8 cellular contexts compared by ENCODE assay signal in the genomic region with DNA sequence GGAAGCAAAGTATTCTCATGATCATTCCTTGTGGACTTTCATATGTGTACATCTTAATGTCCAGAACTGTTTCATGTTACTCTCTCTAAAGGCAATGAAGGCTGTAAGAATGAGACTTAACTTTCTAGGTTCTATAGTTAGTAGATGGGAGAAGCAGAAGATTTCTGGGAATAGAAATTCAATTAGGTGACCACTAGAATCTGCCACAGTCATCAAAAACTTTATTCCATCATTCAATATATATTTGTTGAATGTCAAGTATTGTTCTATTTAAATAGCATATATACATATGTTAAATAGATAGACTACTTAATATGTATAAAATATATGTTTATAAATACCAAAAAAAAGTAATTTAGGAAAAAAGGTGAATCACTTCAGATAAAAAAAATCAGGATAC.
"Had no signal": no experiment of that assay in that cellular context is flagged by ENCODE, and none has a peak within 500 bp of the region (broad histone marks: within the 10 kb centered on the region; RNA-seq: fewer than 3 reads in every experiment).

No MANE protein-coding gene starts in this region.

- H3K4me3 ChIP-seq: GM23338, K562 had no signal

- H3K4me2 ChIP-seq: GM23338 had no signal

- H3K27ac Mint-ChIP-seq: GM23338, H9 had no signal

- H2AFZ ChIP-seq: GM23338 had no signal

- DNase-seq: H9, HCEC 1CT, KG1 had no signal

- ATAC-seq: GM23338, K562 had no signal

- H3K4me3 Mint-ChIP-seq: GM23338, H9 had no signal

- FAIRE-seq: H1, H54, HTR-8/SVneo, K562 had no signal
